Comparison of ENCODE assay signal across 11 cellular contexts in the genomic region with DNA sequence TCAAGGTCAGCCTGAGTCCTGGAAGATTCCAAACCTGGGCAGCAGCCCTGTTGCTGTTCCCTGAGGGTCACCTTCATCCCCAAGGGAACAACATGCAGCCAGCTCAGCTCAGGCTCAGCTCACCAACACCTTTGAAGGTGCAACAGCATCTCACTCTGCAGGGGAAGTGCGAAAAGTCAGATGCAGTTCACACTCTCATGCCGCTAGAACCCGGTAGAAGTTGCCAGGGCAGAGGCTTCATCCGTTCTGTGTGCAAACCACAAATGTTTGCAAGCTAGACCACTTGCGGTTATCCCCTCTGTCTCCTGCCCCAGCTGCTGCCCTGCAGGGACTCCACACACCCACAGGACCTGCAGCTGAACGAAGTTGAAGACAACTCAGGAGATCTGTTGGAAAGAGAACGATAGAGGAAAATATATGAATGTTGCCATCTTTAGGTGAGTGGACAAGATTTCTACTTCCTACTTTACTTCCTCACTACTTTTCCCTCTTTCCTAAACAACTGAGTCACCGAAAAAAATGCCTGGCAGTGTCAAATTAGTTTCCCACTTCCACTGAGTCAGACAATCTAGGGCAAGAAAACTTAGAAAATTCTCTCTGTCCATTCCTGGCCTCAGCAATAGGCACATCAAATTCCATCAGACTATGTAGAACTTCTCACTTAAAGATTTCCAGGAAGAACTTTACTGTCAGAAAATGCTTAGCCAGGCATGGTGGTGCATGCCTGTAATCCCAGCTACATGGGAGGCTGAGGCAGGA. TPM values are rescaled to one million over a fixed set of nuclear protein-coding genes. Genes with fewer than 3 reads are reported as not detected.
DNase-seq lines count a peak whose midpoint lies in the region; ATAC-seq and TF ChIP-seq lines count a peak whose summit lies in the region.
"Had no signal": no experiment of that assay in that cellular context is flagged by ENCODE, and none has a peak within 500 bp of the region (broad histone marks: within the 10 kb centered on the region; RNA-seq: fewer than 3 reads in every experiment).

No MANE protein-coding gene starts in this region.

- H3K27ac ChIP-seq in GM23248, result no peak overlapping the region
- no peak overlapping the region for H3K27ac ChIP-seq in SJCRH30
- H3K27ac ChIP-seq in lower lobe of right lung, result no peak overlapping the region
- H3K27ac ChIP-seq in mammary epithelial cell (ENCODE audit: insufficient read depth, low read depth, low read length), result no peak overlapping the region
- H3K27ac ChIP-seq: SJSA1 had no signal

- in situ Hi-C loops in GM23248 (cut with MboI) (no loop called here), mammary epithelial cell (cut with MboI; ENCODE audit: low sequenced_read_pairs in 2 of 2) (no loop called here)

- H3K9me3 ChIP-seq in GM23248 (ENCODE audit: low read depth) (no peaks in the 10 kb centered on the region), SJCRH30 (replicated peaks) (no peaks in the 10 kb centered on the region), lower lobe of right lung (no peaks in the 10 kb centered on the region), mammary epithelial cell (replicated peaks; ENCODE audit: insufficient read depth, low read length) (no peaks in the 10 kb centered on the region)
- H3K9me3 ChIP-seq: SJSA1 had no signal

- intact Hi-C loops in lower lobe of right lung (cut with DNase I), result no loop called here
- intact Hi-C loops in mammary epithelial cell (cut with micrococcal nuclease), result no loop called here

- H3K9ac ChIP-seq in GM23248 (no peak overlapping the region), mammary epithelial cell (ENCODE audit: insufficient read depth, low read length) (no peak overlapping the region)

- H3K4me2 ChIP-seq in GM23248 (ENCODE audit: unreplicated experiment), result no peak overlapping the region
- H3K4me2 ChIP-seq in mammary epithelial cell (ENCODE audit: insufficient read depth, low read depth, low read length), result no peak overlapping the region

- no peaks in the 10 kb centered on the region for H3K9me2 ChIP-seq in GM23248 (ENCODE audit: insufficient read depth)

- no peak overlapping the region for H2AFZ ChIP-seq in GM23248
- H2AFZ ChIP-seq in mammary epithelial cell (ENCODE audit: low read depth, low read length), result no peak overlapping the region

- DNase-seq in Daoy (ENCODE audit: low read depth) (peak; percentile 22), GM23248 (peak; percentile 34), SJCRH30 (peak; percentile 20 to 34), lower lobe of right lung (no peak), mammary epithelial cell (no peak), NCI-H510A treated with DMSO at 0.1 percent for 48 hours (lab: John Stamatoyannopoulos, UW) (no peak), NCI-H1417 treated with DMSO at 0.1 percent for 48 hours (lab: John Stamatoyannopoulos, UW) (no peak), NCI-H187 (lab: John Stamatoyannopoulos, UW) (no peak)
- DNase-seq: KG1 had no signal

- TF ChIP-seq CTCF in lower lobe of right lung (IDR thresholded peaks at IDR 0.05), result no peak
- no peak for TF ChIP-seq CTCF in mammary epithelial cell (conservative IDR thresholded peaks at IDR 0.05 in 1 of 2, IDR thresholded peaks at IDR 0.05 in 1 of 2; ENCODE audit: extremely low read depth in 1 of 2, insufficient read depth in 1 of 2, low read depth in 1 of 2, low read length in 2 of 2)

- H3K4me1 ChIP-seq in GM23248 (ENCODE audit: insufficient read depth) (no peaks in the 10 kb centered on the region; the same call in 1 of the 2 replicates), SJCRH30 (no peaks in the 10 kb centered on the region), lower lobe of right lung (peaks cover 22% of the 10 kb centered on the region), mammary epithelial cell (ENCODE audit: insufficient read depth, low read length) (no peaks in the 10 kb centered on the region)
- H3K4me1 ChIP-seq: SJSA1 had no signal

- 67 to 68% methylated on average over 8 of the region's 8 CpGs for WGBS in GM23248 (ENCODE audit: low coverage in 1 of 2, low lambda C conversion rate in 2 of 2, missing lambda C conversion rate in 2 of 2), 2 experiments
- 91% methylated on average over 8 of the region's 8 CpGs for WGBS in mammary epithelial cell (ENCODE audit: low coverage, missing lambda C conversion rate)

- no TSS peak for BruUV-seq in mammary epithelial cell (replicated peaks; lab: Mats Ljungman, UMichigan)

- H3K36me3 ChIP-seq in GM23248 (ENCODE audit: low read depth) (no peaks in the 10 kb centered on the region), SJCRH30 (no peaks in the 10 kb centered on the region), lower lobe of right lung (no peaks in the 10 kb centered on the region), mammary epithelial cell (ENCODE audit: insufficient read depth, low read length) (no peaks in the 10 kb centered on the region)
- H3K36me3 ChIP-seq: SJSA1 had no signal

- dilution Hi-C loops in mammary epithelial cell (cut with HindIII; ENCODE audit: low sequenced_read_pairs), result no loop called here

- H3F3A ChIP-seq in GM23248 (ENCODE audit: insufficient read depth), result peaks cover 11% of the 10 kb centered on the region; the same call in 1 of the 2 replicates

- H3K27me3 ChIP-seq in GM23248 (replicated peaks; ENCODE audit: insufficient read depth) (peaks cover 9% of the 10 kb centered on the region; the same call in 1 of the 2 replicates), SJCRH30 (no peaks in the 10 kb centered on the region), lower lobe of right lung (ENCODE audit: low read depth) (no peaks in the 10 kb centered on the region), mammary epithelial cell (ENCODE audit: insufficient read depth, low read length) (peaks cover 2% of the 10 kb centered on the region)

- H3K4me3 ChIP-seq in GM23248, result no peak overlapping the region
- no peak overlapping the region for H3K4me3 ChIP-seq in SJCRH30
- no peak overlapping the region for H3K4me3 ChIP-seq in lower lobe of right lung
- H3K4me3 ChIP-seq in mammary epithelial cell (replicated peaks in 1 of 3; ENCODE audit: insufficient read depth in 1 of 3, low read depth in 2 of 3, low read length in 3 of 3), result no peak overlapping the region
- H3K4me3 ChIP-seq: SJSA1 had no signal

- ATAC-seq in lower lobe of right lung, result peak; percentile 10 to 18

- no peaks in the 10 kb centered on the region for H3K79me2 ChIP-seq in GM23248 (ENCODE audit: insufficient read depth)
- no peaks in the 10 kb centered on the region for H3K79me2 ChIP-seq in mammary epithelial cell (ENCODE audit: insufficient read depth, low read length)

- CTCF ChIA-PET in mammary epithelial cell (lab: Charles Lee; ENCODE audit: low non-redundant PET), result no interaction called here

- no peaks in the 10 kb centered on the region for H4K20me1 ChIP-seq in GM23248 (ENCODE audit: insufficient read depth)
- H4K20me1 ChIP-seq in mammary epithelial cell (ENCODE audit: insufficient read depth, low read length), result no peaks in the 10 kb centered on the region

RNA-seq across cellular contexts. Expression of gene FCRL6, which starts 1.8 kb away (rescaled TPM):
- not detected in 2 replicates for total RNA-seq in Daoy (2014; rRNA removed; shearing (Covaris generic))
- total RNA-seq in GM23248 (2014; rRNA removed; shearing (Covaris generic)), result not detected in 2 replicates
- polyA plus RNA-seq in GM23248 (2016; fragmentation: Nextera tagmentation; extraction: Ambion mirVana) (not detected in 2 replicates), mammary epithelial cell (not detected)
- total RNA-seq in SJCRH30 (2014; rRNA removed; shearing (Covaris generic)), result not detected in 2 replicates
- total RNA-seq in lower lobe of right lung (2.3 TPM), mammary epithelial cell (not detected)
- not detected for polyA minus RNA-seq in mammary epithelial cell
- total RNA-seq: SJSA1 had no signal
- polyA plus RNA-seq: neural cell had no signal

RNA-seq across cellular contexts. Expression of gene DUSP23, which starts 19.6 kb away (rescaled TPM):
- 1.2 TPM in 1 of 2 replicates, not detected in the other for total RNA-seq in Daoy (2014; rRNA removed; shearing (Covaris generic))
- 32.6 and 33.8 TPM in 2 replicates for total RNA-seq in GM23248 (2014; rRNA removed; shearing (Covaris generic))
- polyA plus RNA-seq in GM23248 (2016; fragmentation: Nextera tagmentation; extraction: Ambion mirVana) (51.4 and 52.1 TPM in 2 replicates), mammary epithelial cell (44.4 TPM)
- total RNA-seq in SJCRH30 (2014; rRNA removed; shearing (Covaris generic)), result not detected in 2 replicates
- total RNA-seq in lower lobe of right lung (55.5 TPM), mammary epithelial cell (10 to 100 TPM; 32.1 to 39.5 TPM)
- polyA minus RNA-seq in mammary epithelial cell, result 14.7 TPM

RNA-seq across cellular contexts. Expression of gene SLAMF8, which starts 26.3 kb away (rescaled TPM):
- total RNA-seq in Daoy (2014; rRNA removed; shearing (Covaris generic)), result 0.18 and 0.63 TPM in 2 replicates
- total RNA-seq in GM23248 (2014; rRNA removed; shearing (Covaris generic)), result not detected in 2 replicates
- polyA plus RNA-seq in GM23248 (2016; fragmentation: Nextera tagmentation; extraction: Ambion mirVana) (0.16 TPM in 1 of 2 replicates, not detected in the other), mammary epithelial cell (not detected)
- 0.05 TPM in 1 of 2 replicates, not detected in the other for total RNA-seq in SJCRH30 (2014; rRNA removed; shearing (Covaris generic))
- total RNA-seq in lower lobe of right lung (51.2 TPM), mammary epithelial cell (not detected)
- not detected for polyA minus RNA-seq in mammary epithelial cell
- total RNA-seq: SJSA1 had no signal
- polyA plus RNA-seq: neural cell had no signal

Comparison
In these comparisons a context has a peak if more than half of its experiments do, and no peak if none do; other contexts are left out.
1. DNase-seq: peak in Daoy (single experiment), GM23248 (single experiment) and SJCRH30 (2 of 2); none in lower lobe of right lung (single experiment), mammary epithelial cell (single experiment), NCI-H510A treated with DMSO at 0.1 percent for 48 hours (single experiment), NCI-H1417 treated with DMSO at 0.1 percent for 48 hours (single experiment) and NCI-H187 (0 of 2).
2. RNA of gene DUSP23, which starts 19.6 kb away (total RNA-seq): 55.5 TPM in lower lobe of right lung (single experiment), 32.1 to 39.5 TPM in mammary epithelial cell and 32.6 to 33.8 TPM in GM23248; 1.2 TPM in Daoy and not detected in SJCRH30; every median in the first group is over 10 times any median in the second.
3. RNA of gene SLAMF8, which starts 26.3 kb away (total RNA-seq): 51.2 TPM in lower lobe of right lung (single experiment); 0.18 to 0.63 TPM in Daoy, not detected in GM23248, 0.05 TPM in SJCRH30 and not detected in mammary epithelial cell; every median in the first group is over 10 times any median in the second.